ENCODE assay signal across 9 cellular contexts in the genomic region with DNA sequence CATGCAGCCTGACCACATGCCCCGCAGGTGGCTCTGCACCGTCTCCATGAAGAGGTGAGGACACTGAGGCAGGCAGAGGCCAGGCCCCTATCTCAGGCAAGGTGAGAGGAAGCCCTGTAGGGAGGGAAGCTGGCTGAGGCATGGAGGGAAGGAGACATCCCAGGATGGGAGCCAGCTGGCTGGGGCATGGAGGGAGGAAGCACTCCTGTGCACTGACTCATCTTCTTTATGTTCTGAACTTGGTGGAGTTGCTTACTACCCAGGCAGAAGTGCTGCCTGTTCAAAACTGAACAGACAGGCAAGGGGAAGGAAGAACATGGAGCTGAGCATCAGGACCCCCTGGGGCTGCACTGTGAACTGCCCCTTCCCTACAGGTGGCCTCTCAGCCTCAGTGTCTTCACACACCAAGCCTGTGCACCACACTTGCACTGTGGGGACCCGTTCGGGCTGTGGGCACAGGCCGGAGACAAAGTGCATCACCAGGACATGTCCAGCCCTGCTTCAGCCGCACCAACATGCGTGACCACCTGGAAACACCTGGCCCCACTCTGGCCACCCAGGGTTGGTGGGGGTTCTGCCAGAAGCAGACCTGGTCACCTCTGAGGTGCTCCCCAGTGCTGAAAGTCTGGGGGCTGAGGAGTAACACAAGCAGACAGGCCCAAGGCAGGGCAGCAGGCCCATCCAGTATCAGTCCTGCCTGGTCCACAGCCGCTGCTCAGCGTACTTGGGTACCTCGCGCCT. TPM values are rescaled to one million over a fixed set of nuclear protein-coding genes. Genes with fewer than 3 reads are reported as not detected.
DNase-seq lines count a peak whose midpoint lies in the region; ATAC-seq, FAIRE-seq and TF ChIP-seq lines count a peak whose summit lies in the region.
"Had no signal": no experiment of that assay in that cellular context is flagged by ENCODE, and none has a peak within 500 bp of the region (broad histone marks: within the 10 kb centered on the region; RNA-seq: fewer than 3 reads in every experiment).

No MANE protein-coding gene starts in this region.

- peak; percentile 95 to 96 for ATAC-seq in gastrocnemius medialis

- H3K9me3 ChIP-seq in adrenal gland (replicated peaks in 1 of 3), result no peaks in the 10 kb centered on the region
- H3K9me3 ChIP-seq in gastrocnemius medialis, result no peaks in the 10 kb centered on the region

- H3K27ac ChIP-seq in adrenal gland (peak overlapping the region in 3 of 5 donors; percentile 12 to 18 (median 16)), gastrocnemius medialis (peak overlapping the region in 3 of 4 donors; percentile 50 to 64 (median 62))

- intact Hi-C loops in adrenal gland (cut with DNase I), result no loop called here
- intact Hi-C loops in gastrocnemius medialis (cut with DNase I; ENCODE audit: low total_unique reads), result loop anchor here (10.0 kb wide), 1 partner anchor 62 kb away; no protein-coding TSS in a partner anchor

- no peak for TF ChIP-seq CTCF in adrenal gland (IDR thresholded peaks at IDR 0.05)
- no peak for TF ChIP-seq CTCF in gastrocnemius medialis (IDR thresholded peaks at IDR 0.05 in 4 of 5, conservative IDR thresholded peaks at IDR 0.05 in 1 of 5)

- whole genome bisulfite sequencing in adrenal gland, 4 donors, result 90 to 93% (median 92%) methylated on average over 8 to 11 of the region's 11 CpGs

- no peak overlapping the region for H3K4me3 ChIP-seq in adrenal gland
- H3K4me3 ChIP-seq in gastrocnemius medialis, result no peak overlapping the region

- H3K27me3 ChIP-seq in adrenal gland (no peaks in the 10 kb centered on the region), gastrocnemius medialis (no peaks in the 10 kb centered on the region)

- peaks cover 24 to 36% of the 10 kb centered on the region in 2 donors for H3K4me1 ChIP-seq in adrenal gland (replicated peaks in 1 of 2)
- H3K4me1 ChIP-seq in gastrocnemius medialis, result peaks cover 10% of the 10 kb centered on the region in 2 donors

- in situ Hi-C loops in gastrocnemius medialis (cut with MboI; ENCODE audit: low sequenced_read_pairs in 4 of 4), result no loop called here

- peak; percentile 68 for FAIRE-seq in H54 (lab: Jason Lieb, UNC)

- H3K36me3 ChIP-seq in adrenal gland (replicated peaks in 1 of 2) (peaks cover 0 to 61% of the 10 kb centered on the region in 2 donors), gastrocnemius medialis (peaks cover 3 to 55% of the 10 kb centered on the region in 2 donors)

- TF ChIP-seq POLR2A in H54 (IDR thresholded peaks at IDR 0.05; ENCODE audit: low read depth, low read length), result no peak
- TF ChIP-seq POLR2A in adrenal gland (IDR thresholded peaks at IDR 0.05), result no peak
- TF ChIP-seq POLR2A in gastrocnemius medialis (IDR thresholded peaks at IDR 0.05), result no peak

- DNase-seq in H54 (ENCODE audit: insufficient read length, low spot score), result peak; percentile 76
- DNase-seq in adrenal gland, result peak; percentile 50 to 75 (median 63)
- DNase-seq in fibroblast of the conjunctiva (ENCODE audit: low read depth), result peak; percentile 20
- peak; percentile 42 to 73 for DNase-seq in gastrocnemius medialis
- no peak for DNase-seq in activated CD4-positive, alpha-beta T cell treated with anti-CD3 and anti-CD28 coated beads, Interleukin-2, amount 50 U/mL, for 1 hour
- no peak for DNase-seq in epidermal melanocyte (ENCODE audit: insufficient read length, low spot score)
- no peak for DNase-seq in GF-D8 (lab: John Stamatoyannopoulos, UW)
- no peak for DNase-seq in SIG-M5 treated with dmso at 0.1 percent for 504 hours (lab: John Stamatoyannopoulos, UW; ENCODE audit: unreplicated experiment)
- DNase-seq: NCI-H524 treated with DMSO at 0.1 percent for 48 hours had no signal

RNA-seq across cellular contexts. Expression of gene DGCR2, which starts 55.5 kb away (rescaled TPM):
- 10 to 100 TPM; 37.8 to 70.1 (median 63.6) TPM for total RNA-seq in adrenal gland
- 10 to 100 TPM; 24.3 to 34.6 (median 29.7) TPM for polyA plus RNA-seq in adrenal gland
- total RNA-seq in gastrocnemius medialis, result 10 to 100 TPM; 30.0 to 72.7 (median 43.5) TPM

Comparison
In these comparisons a context has a peak if more than half of its experiments do, and no peak if none do; other contexts are left out.
1. DNase-seq: peak in H54 (single experiment), adrenal gland (7 of 7), fibroblast of the conjunctiva (single experiment) and gastrocnemius medialis (2 of 2); none in activated CD4-positive, alpha-beta T cell treated with anti-CD3 and anti-CD28 coated beads, Interleukin-2, amount 50 U/mL, for 1 hour (single experiment), epidermal melanocyte (single experiment), GF-D8 (single experiment) and SIG-M5 treated with dmso at 0.1 percent for 504 hours (single experiment).